In genomic region chr5:138748630-138749081, GRCh38 we compare ENCODE assay signal across 1 cellular context.
A peak's percentile ranks its signal among the peaks of the same experiment; 100 is the strongest.
TF ChIP-seq lines count a peak whose summit lies in the region.

No MANE protein-coding gene starts in this region.

TF ChIP-seq in HepG2, 621 proteins besides CTCF, POLR2A, EP300 and RAD21 (continues in another document):
- TF ChIP-seq ARID4A (CRISPR knock-in tag; IDR thresholded peaks at IDR 0.05; ENCODE audit: borderline replicate concordance) = peak; percentile 24; the same call in 1 of the 2 replicates
- peak in 1 of 2 experiments; percentile 30; a peak in 2 of 4 replicates for TF ChIP-seq NR2F1 (CRISPR knock-in tag; IDR thresholded peaks at IDR 0.05)
- TF ChIP-seq MXI1 (IDR thresholded peaks at IDR 0.05; ENCODE audit: borderline replicate concordance, low read depth, low read length) = no peak
- TF ChIP-seq ZKSCAN8 (CRISPR knock-in tag; IDR thresholded peaks at IDR 0.05; ENCODE audit: borderline replicate concordance) = no peak
- TF ChIP-seq ZFP82 (CRISPR knock-in tag; IDR thresholded peaks at IDR 0.05; ENCODE audit: borderline replicate concordance) = no peak
- TF ChIP-seq CEBPB (IDR thresholded peaks at IDR 0.05; ENCODE audit: borderline replicate concordance, low read depth, low read length) = peak; percentile 53; the same call in 1 of the 2 replicates
- TF ChIP-seq SMARCC2 (IDR thresholded peaks at IDR 0.05) = no peak
- TF ChIP-seq JUN (CRISPR knock-in tag; IDR thresholded peaks at IDR 0.05) = no peak
- TF ChIP-seq MAZ (IDR thresholded peaks at IDR 0.05; ENCODE audit: borderline replicate concordance, low read depth, low read length) = no peak
- TF ChIP-seq MAZ (CRISPR knock-in tag; IDR thresholded peaks at IDR 0.05; ENCODE audit: low read depth) = 0 out of 2 replicates have a peak, but pooled peaks have one; percentile 30
- TF ChIP-seq ZNF816 (CRISPR knock-in tag; IDR thresholded peaks at IDR 0.05; ENCODE audit: borderline replicate concordance) = no peak
- no peak for TF ChIP-seq POGK (CRISPR knock-in tag; conservative IDR thresholded peaks at IDR 0.05)
- no peak for TF ChIP-seq FOXO4 (CRISPR knock-in tag; conservative IDR thresholded peaks at IDR 0.05)
- TF ChIP-seq FOXA1 (IDR thresholded peaks at IDR 0.05) = no peak
- 0 out of 2 replicates have a peak, but pooled peaks have one; percentile 30 for TF ChIP-seq FOXA1 (CRISPR knock-in tag; IDR thresholded peaks at IDR 0.05)
- TF ChIP-seq MAFF (IDR thresholded peaks at IDR 0.05; ENCODE audit: low read depth, low read length) = no peak
- peak; percentile 79; the same call in 1 of the 2 replicates for TF ChIP-seq ZNF646 (CRISPR knock-in tag; IDR thresholded peaks at IDR 0.05)
- no peak for TF ChIP-seq KIAA2018 (CRISPR knock-in tag; IDR thresholded peaks at IDR 0.05; ENCODE audit: borderline replicate concordance)
- no peak for TF ChIP-seq STAT6 (CRISPR knock-in tag; IDR thresholded peaks at IDR 0.05; ENCODE audit: borderline replicate concordance)
- no peak for TF ChIP-seq ZNF260 (CRISPR knock-in tag; IDR thresholded peaks at IDR 0.05; ENCODE audit: borderline replicate concordance, low read depth)
- no peak for TF ChIP-seq SOX6 (IDR thresholded peaks at IDR 0.05)
- TF ChIP-seq SOX6 (CRISPR knock-in tag; IDR thresholded peaks at IDR 0.05) = peak; percentile 36; the same call in 1 of the 2 replicates
- TF ChIP-seq U2AF2 (IDR thresholded peaks at IDR 0.05; ENCODE audit: low read depth, low read length) = no peak
- TF ChIP-seq SAP130 (CRISPR knock-in tag; IDR thresholded peaks at IDR 0.05; ENCODE audit: low read depth) = no peak
- TF ChIP-seq JUND (CRISPR knock-in tag; IDR thresholded peaks at IDR 0.05) = peak; percentile 53; the same call in 1 of the 2 replicates
- no peak for TF ChIP-seq SUZ12 (IDR thresholded peaks at IDR 0.05; ENCODE audit: low read depth, low read length)
- 0 out of 4 replicates have a peak, but pooled peaks of 1 of the 2 experiments have one; percentile 10 for TF ChIP-seq ATF4 (CRISPR knock-in tag; IDR thresholded peaks at IDR 0.05)
- TF ChIP-seq ZNF678 (CRISPR knock-in tag; IDR thresholded peaks at IDR 0.05) = no peak
